In the genomic region with DNA sequence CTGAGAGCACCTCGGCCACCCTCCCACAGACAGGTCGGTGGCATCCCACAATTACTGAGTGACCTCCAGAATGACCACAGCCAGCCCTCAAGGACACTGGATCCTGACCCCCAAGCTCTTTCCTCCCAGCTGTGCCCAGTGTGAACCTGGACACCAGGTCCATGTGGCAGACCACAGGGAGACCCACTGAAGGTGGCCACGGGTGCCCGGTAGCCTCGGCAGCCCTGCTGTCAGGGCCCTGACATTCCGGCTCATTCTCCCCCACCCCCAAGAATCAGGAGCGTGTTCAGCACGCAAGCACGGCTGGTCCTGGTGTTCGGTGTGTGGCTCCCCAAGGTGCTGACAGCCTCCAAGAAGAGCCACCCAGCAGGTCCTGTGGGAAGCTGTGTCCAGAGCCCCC, we compare ENCODE assay signal across 39 cellular contexts. TPM values are rescaled to one million over a fixed set of nuclear protein-coding genes. Genes with fewer than 3 reads are reported as not detected.
"Had no signal": no experiment of that assay in that cellular context is flagged by ENCODE, and none has a peak within 500 bp of the region (broad histone marks: within the 10 kb centered on the region; RNA-seq: fewer than 3 reads in every experiment).

No MANE protein-coding gene starts in this region.

- H3K4me1 Mint-ChIP-seq: activated B cell treated with CpG ODN at 0.5 μM for 24 hours; activated CD4-positive, alpha-beta T cell treated with anti-CD3 and anti-CD28 coated beads, Interleukin-2, amount 10 ng/mL, durations not matched to agents 24 days and 14 days; activated naive CD8-positive, alpha-beta T cell treated with anti-CD3 and anti-CD28 coated beads for 36 hours; activated T-helper 17 cell treated with anti-CD3 and anti-CD28 coated beads, Interleukin-2, amount 50 U/mL, for 72 hours; brain; central memory CD8-positive, alpha-beta T cell had no signal

- H3K9me3 Mint-ChIP-seq: activated B cell treated with CpG ODN at 0.5 μM for 24 hours; activated CD4-positive, alpha-beta memory T cell treated with anti-CD3 and anti-CD28 coated beads for 36 hours; activated CD4-positive, alpha-beta T cell treated with anti-CD3 and anti-CD28 coated beads, Interleukin-2, amount 10 ng/mL, durations not matched to agents 24 days and 14 days; activated CD8-positive, alpha-beta T cell treated with anti-CD3 and anti-CD28 coated beads for 36 hours; activated naive CD4-positive, alpha-beta T cell treated with anti-CD3 and anti-CD28 coated beads for 36 hours; activated naive CD4-positive, alpha-beta T cell treated with anti-CD3 and anti-CD28 coated beads, Interleukin-2, amount 50 U/mL, for 72 hours; activated naive CD8-positive, alpha-beta T cell treated with anti-CD3 and anti-CD28 coated beads for 36 hours; activated T-cell treated with anti-CD3 and anti-CD28 coated beads, Interleukin-2, amount 50 U/mL, for 4 hours; activated T-cell treated with anti-CD3 and anti-CD28 coated beads, Interleukin-2, amount 50 U/mL, for 72 hours; activated T-helper 1 cell treated with anti-CD3 and anti-CD28 coated beads, Interleukin-12 subunit alpha, Interleukin-12 subunit beta, Interleukin-2, Interleukin-4 antibody, amounts not matched to agents 30 ng/mL and 10 ng/mL and 1 ng/mL, durations not matched to agents 14 hours and 24 hours and 36 hours; activated T-helper 17 cell treated with anti-CD3 and anti-CD28 coated beads, Interleukin-2, amount 50 U/mL, for 72 hours; brain; central memory CD8-positive, alpha-beta T cell; T-helper 1 cell treated with Interleukin-12 subunit alpha and Interleukin-12 subunit beta and Interleukin-4 antibody, amounts not matched to agents 30 μg/mL and 1 μg/mL, for 36 hours; T-helper 2 cell treated with Interferon-gamma antibody and Interleukin-4, amounts not matched to agents 5 μg/mL and 100 μg/mL, for 36 hours had no signal

- H3K4me3 ChIP-seq: adrenal gland, cardiac muscle cell had no signal

- H3K36me3 ChIP-seq: adrenal gland, cardiac muscle cell had no signal

- H3K36me3 Mint-ChIP-seq: activated CD4-positive, alpha-beta memory T cell treated with anti-CD3 and anti-CD28 coated beads for 36 hours; activated naive CD4-positive, alpha-beta T cell treated with anti-CD3 and anti-CD28 coated beads, Interleukin-2, amount 50 U/mL, for 72 hours; activated naive CD8-positive, alpha-beta T cell treated with anti-CD3 and anti-CD28 coated beads for 36 hours had no signal

- H3K4me1 ChIP-seq: adrenal gland had no signal

- DNase-seq: activated B cell treated with CpG ODN at 0.5 μM for 24 hours; activated CD4-positive, alpha-beta memory T cell treated with anti-CD3 and anti-CD28 coated beads for 36 hours; activated CD4-positive, alpha-beta T cell treated with anti-CD3 and anti-CD28 coated beads for 4 hours; activated CD4-positive, alpha-beta T cell treated with anti-CD3 and anti-CD28 coated beads, Interleukin-2, amount 10 ng/mL, durations not matched to agents 24 days and 14 days; activated CD4-positive, alpha-beta T cell treated with anti-CD3 and anti-CD28 coated beads, Interleukin-2, amount 50 U/mL, for 1 hour; activated CD4-positive, alpha-beta T cell treated with anti-CD3 and anti-CD28 coated beads, Interleukin-2, amount 50 U/mL, for 4 hours; activated CD4-positive, CD25-positive, alpha-beta regulatory T cell treated with anti-CD3 and anti-CD28 coated beads, Interleukin-2, amount 50 U/mL, for 72 hours; activated CD8-positive, alpha-beta memory T cell treated with anti-CD3 and anti-CD28 coated beads, Interleukin-2, amount 50 U/mL, for 4 hours; activated CD8-positive, alpha-beta T cell treated with anti-CD3 and anti-CD28 coated beads for 36 hours; activated effector memory CD4-positive, alpha-beta T cell treated with anti-CD3 and anti-CD28 coated beads, Interleukin-2, amount 50 U/mL, for 16 hours; activated gamma-delta T cell treated with Interleukin-2 at 50 U/mL for 16 hours; activated naive CD4-positive, alpha-beta T cell; activated naive CD4-positive, alpha-beta T cell treated with anti-CD3 and anti-CD28 coated beads for 36 hours; activated naive CD4-positive, alpha-beta T cell treated with anti-CD3 and anti-CD28 coated beads, Interleukin-2, amount 50 U/mL, for 16 hours; activated naive CD8-positive, alpha-beta T cell treated with anti-CD3 and anti-CD28 coated beads for 36 hours; activated T-cell treated with anti-CD3 and anti-CD28 coated beads for 4 hours; activated T-cell treated with anti-CD3 and anti-CD28 coated beads, Interleukin-2, amount 50 U/mL, for 1 hour; activated T-cell treated with anti-CD3 and anti-CD28 coated beads, Interleukin-2, amount 50 U/mL, for 4 hours; activated T-cell treated with anti-CD3 and anti-CD28 coated beads, Interleukin-2, amount 50 U/mL, for 72 hours; adrenal gland; amniotic stem cell; aorta; caudate nucleus; cerebellar nuclear complex; T-helper 1 cell; T-helper 2 cell; T-helper 9 cell had no signal

- H3K27me3 Mint-ChIP-seq: activated B cell treated with CpG ODN at 0.5 μM for 24 hours; activated CD4-positive, alpha-beta memory T cell treated with anti-CD3 and anti-CD28 coated beads for 36 hours; activated CD4-positive, alpha-beta T cell treated with anti-CD3 and anti-CD28 coated beads, Interleukin-2, amount 10 ng/mL, durations not matched to agents 24 days and 14 days; activated CD8-positive, alpha-beta T cell treated with anti-CD3 and anti-CD28 coated beads for 36 hours; activated naive CD8-positive, alpha-beta T cell treated with anti-CD3 and anti-CD28 coated beads for 36 hours; brain had no signal

- H3K27me3 ChIP-seq: adrenal gland, cardiac muscle cell had no signal

- H3K9me3 ChIP-seq: adrenal gland had no signal

- ATAC-seq: activated CD8-positive, alpha-beta T cell treated with anti-CD3 and anti-CD28 coated beads for 36 hours; activated naive CD4-positive, alpha-beta T cell treated with anti-CD3 and anti-CD28 coated beads, Interleukin-2, amount 50 U/mL, for 72 hours; activated T-cell treated with anti-CD3 and anti-CD28 coated beads, Interleukin-2, amount 50 U/mL, for 4 hours; activated T-cell treated with anti-CD3 and anti-CD28 coated beads, Interleukin-2, amount 50 U/mL, for 72 hours; activated T-helper 17 cell treated with anti-CD3 and anti-CD28 coated beads, Interleukin-2, amount 50 U/mL, for 72 hours had no signal

- H3K27ac ChIP-seq: adrenal gland, cardiac muscle cell, VCaP had no signal

- H3K4me3 Mint-ChIP-seq: activated B cell treated with CpG ODN at 0.5 μM for 24 hours; activated CD4-positive, alpha-beta memory T cell treated with anti-CD3 and anti-CD28 coated beads for 36 hours; activated CD4-positive, alpha-beta T cell treated with anti-CD3 and anti-CD28 coated beads, Interleukin-2, amount 10 ng/mL, durations not matched to agents 24 days and 14 days; activated CD8-positive, alpha-beta T cell treated with anti-CD3 and anti-CD28 coated beads for 36 hours; activated naive CD4-positive, alpha-beta T cell treated with anti-CD3 and anti-CD28 coated beads for 36 hours; activated naive CD8-positive, alpha-beta T cell treated with anti-CD3 and anti-CD28 coated beads for 36 hours; activated T-cell treated with anti-CD3 and anti-CD28 coated beads, Interleukin-2, amount 50 U/mL, for 4 hours; activated T-cell treated with anti-CD3 and anti-CD28 coated beads, Interleukin-2, amount 50 U/mL, for 72 hours; activated T-helper 1 cell treated with anti-CD3 and anti-CD28 coated beads, Interleukin-12 subunit alpha, Interleukin-12 subunit beta, Interleukin-2, Interleukin-4 antibody, amounts not matched to agents 30 ng/mL and 10 ng/mL and 1 ng/mL, durations not matched to agents 14 hours and 24 hours and 36 hours; activated T-helper 17 cell treated with anti-CD3 and anti-CD28 coated beads, Interleukin-2, amount 50 U/mL, for 72 hours; brain; central memory CD8-positive, alpha-beta T cell; T-helper 1 cell treated with Interleukin-12 subunit alpha and Interleukin-12 subunit beta and Interleukin-4 antibody, amounts not matched to agents 30 μg/mL and 1 μg/mL, for 36 hours; T-helper 2 cell treated with Interferon-gamma antibody and Interleukin-4, amounts not matched to agents 5 μg/mL and 100 μg/mL, for 36 hours had no signal

- H3K27ac Mint-ChIP-seq: activated B cell treated with CpG ODN at 0.5 μM for 24 hours; activated CD4-positive, alpha-beta memory T cell treated with anti-CD3 and anti-CD28 coated beads for 36 hours; activated CD4-positive, alpha-beta T cell treated with anti-CD3 and anti-CD28 coated beads, Interleukin-2, amount 10 ng/mL, durations not matched to agents 24 days and 14 days; activated CD8-positive, alpha-beta T cell treated with anti-CD3 and anti-CD28 coated beads for 36 hours; activated naive CD4-positive, alpha-beta T cell treated with anti-CD3 and anti-CD28 coated beads for 36 hours; activated naive CD4-positive, alpha-beta T cell treated with anti-CD3 and anti-CD28 coated beads, Interleukin-2, amount 50 U/mL, for 72 hours; activated naive CD8-positive, alpha-beta T cell treated with anti-CD3 and anti-CD28 coated beads for 36 hours; activated T-cell treated with anti-CD3 and anti-CD28 coated beads, Interleukin-2, amount 50 U/mL, for 72 hours; activated T-helper 1 cell treated with anti-CD3 and anti-CD28 coated beads, Interleukin-12 subunit alpha, Interleukin-12 subunit beta, Interleukin-2, Interleukin-4 antibody, amounts not matched to agents 30 ng/mL and 10 ng/mL and 1 ng/mL, durations not matched to agents 14 hours and 24 hours and 36 hours; activated T-helper 17 cell treated with anti-CD3 and anti-CD28 coated beads, Interleukin-2, amount 50 U/mL, for 72 hours; T-helper 1 cell treated with Interleukin-12 subunit alpha and Interleukin-12 subunit beta and Interleukin-4 antibody, amounts not matched to agents 30 μg/mL and 1 μg/mL, for 36 hours; T-helper 2 cell treated with Interferon-gamma antibody and Interleukin-4, amounts not matched to agents 5 μg/mL and 100 μg/mL, for 36 hours had no signal

RNA-seq across cellular contexts. Expression of gene AQP12A, which starts 32.8 kb away (rescaled TPM):
- total RNA-seq: activated B cell treated with CpG ODN at 0.5 μM for 24 hours; activated CD4-positive, alpha-beta memory T cell treated with anti-CD3 and anti-CD28 coated beads for 36 hours; activated CD4-positive, alpha-beta T cell treated with anti-CD3 and anti-CD28 coated beads, Interleukin-2, amount 10 ng/mL, durations not matched to agents 24 days and 14 days; activated CD8-positive, alpha-beta memory T cell treated with anti-CD3 and anti-CD28 coated beads for 36 hours; activated CD8-positive, alpha-beta T cell treated with anti-CD3 and anti-CD28 coated beads for 36 hours; activated naive CD4-positive, alpha-beta T cell treated with anti-CD3 and anti-CD28 coated beads for 36 hours; activated naive CD4-positive, alpha-beta T cell treated with anti-CD3 and anti-CD28 coated beads, Interleukin-2, amount 50 U/mL, for 72 hours; activated naive CD8-positive, alpha-beta T cell treated with anti-CD3 and anti-CD28 coated beads for 36 hours; activated T-cell treated with anti-CD3 and anti-CD28 coated beads, Interleukin-2, amount 50 U/mL, for 4 hours; activated T-cell treated with anti-CD3 and anti-CD28 coated beads, Interleukin-2, amount 50 U/mL, for 72 hours; activated T-helper 1 cell treated with anti-CD3 and anti-CD28 coated beads, Interleukin-12 subunit alpha, Interleukin-12 subunit beta, Interleukin-2, Interleukin-4 antibody, amounts not matched to agents 30 ng/mL and 10 ng/mL and 1 ng/mL, durations not matched to agents 14 hours and 24 hours and 36 hours; activated T-helper 17 cell treated with anti-CD3 and anti-CD28 coated beads, Interleukin-2, amount 50 U/mL, for 72 hours; adrenal gland; aorta; bronchial epithelial cell; cardiac muscle cell; chondrocyte had no signal
- polyA plus RNA-seq: adrenal gland, cardiac muscle cell had no signal

RNA-seq across cellular contexts. Expression of gene AQP12B, which starts 41.7 kb away (rescaled TPM):
- total RNA-seq: activated B cell treated with CpG ODN at 0.5 μM for 24 hours; activated CD4-positive, alpha-beta memory T cell treated with anti-CD3 and anti-CD28 coated beads for 36 hours; activated CD4-positive, alpha-beta T cell treated with anti-CD3 and anti-CD28 coated beads, Interleukin-2, amount 10 ng/mL, durations not matched to agents 24 days and 14 days; activated CD8-positive, alpha-beta memory T cell treated with anti-CD3 and anti-CD28 coated beads for 36 hours; activated CD8-positive, alpha-beta T cell treated with anti-CD3 and anti-CD28 coated beads for 36 hours; activated naive CD4-positive, alpha-beta T cell treated with anti-CD3 and anti-CD28 coated beads for 36 hours; activated naive CD4-positive, alpha-beta T cell treated with anti-CD3 and anti-CD28 coated beads, Interleukin-2, amount 50 U/mL, for 72 hours; activated naive CD8-positive, alpha-beta T cell treated with anti-CD3 and anti-CD28 coated beads for 36 hours; activated T-cell treated with anti-CD3 and anti-CD28 coated beads, Interleukin-2, amount 50 U/mL, for 4 hours; activated T-cell treated with anti-CD3 and anti-CD28 coated beads, Interleukin-2, amount 50 U/mL, for 72 hours; activated T-helper 1 cell treated with anti-CD3 and anti-CD28 coated beads, Interleukin-12 subunit alpha, Interleukin-12 subunit beta, Interleukin-2, Interleukin-4 antibody, amounts not matched to agents 30 ng/mL and 10 ng/mL and 1 ng/mL, durations not matched to agents 14 hours and 24 hours and 36 hours; activated T-helper 17 cell treated with anti-CD3 and anti-CD28 coated beads, Interleukin-2, amount 50 U/mL, for 72 hours; adrenal gland; aorta; bronchial epithelial cell; cardiac muscle cell; chondrocyte had no signal
- polyA plus RNA-seq: cardiac muscle cell had no signal
